In the genomic region with DNA sequence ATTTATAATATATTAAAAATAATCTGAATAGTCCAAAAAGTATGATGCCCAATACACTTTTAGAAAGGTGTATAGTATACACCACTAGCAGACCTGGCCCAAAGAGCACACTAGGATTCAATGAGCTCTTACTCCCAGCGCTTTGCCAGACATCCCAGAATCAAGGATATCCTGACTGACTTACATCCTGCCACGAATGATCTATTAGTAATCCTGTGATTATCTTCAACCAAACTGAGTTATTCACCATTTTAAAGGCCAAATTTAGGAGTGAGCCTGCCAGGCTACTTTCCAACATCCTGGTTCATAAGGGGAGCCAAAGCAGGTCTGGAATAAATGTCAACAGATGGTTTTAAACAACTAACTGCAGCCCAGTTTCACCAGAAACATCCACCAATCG, we compare ENCODE assay signal across 27 cellular contexts.
"Had no signal": no experiment of that assay in that cellular context is flagged by ENCODE, and none has a peak within 500 bp of the region (broad histone marks: within the 10 kb centered on the region; RNA-seq: fewer than 3 reads in every experiment).

No MANE protein-coding gene starts in this region.

- H3K27ac ChIP-seq: left lung, lower lobe of right lung, neural progenitor cell, neutrophil, parathyroid adenoma, psoas muscle, right atrium auricular region, right lobe of liver, stomach, testis, thyroid gland, transverse colon, upper lobe of left lung, vagina had no signal

- ATAC-seq: left colon; left lung; lower lobe of right lung; natural killer cell; psoas muscle; right lobe of liver; stimulated activated naive B cell treated with anti-CD40 and anti-IgM and Interleukin-4, amounts not matched to agents 10 μg/mL and 1 μg/mL and 100 μg/mL, for 72 hours; stimulated activated naive CD8-positive, alpha-beta T cell treated with anti-CD3 and anti-CD28 coated beads, Interleukin-15, Interleukin-2, amounts not matched to agents 100 U/mL and 50 U/mL, for 24 hours had no signal

- DNase-seq: hippocampal formation; kidney; left colon; left lung; lower lobe of right lung; mesendoderm; naive B cell; natural killer cell; nephron progenitor cell; occipital lobe; psoas muscle; right lobe of liver; stimulated activated CD4-positive, alpha-beta T cell treated with anti-CD3 and anti-CD28 coated beads, Interleukin-1b, Interleukin-23, amount 100 ng/mL, for 48 hours; stimulated activated CD4-positive, alpha-beta T cell treated with anti-CD3 and anti-CD28 coated beads, Interleukin-2, amount 100 ng/mL, for 48 hours; stimulated activated CD4-positive, alpha-beta T cell treated with anti-CD3 and anti-CD28 coated beads, Interleukin-4, amount 100 ng/mL, for 4 hours; stimulated activated naive B cell treated with anti-CD40 and anti-IgM and Interleukin-4, amounts not matched to agents 10 μg/mL and 1 μg/mL and 100 μg/mL, for 72 hours; stimulated activated naive CD8-positive, alpha-beta T cell treated with anti-CD3 and anti-CD28 coated beads, Interleukin-15, Interleukin-2, amounts not matched to agents 100 U/mL and 50 U/mL, for 24 hours; stomach; testis; thyroid gland; transverse colon; upper lobe of left lung had no signal
